ENCODE assay signal across 8 cellular contexts in the genomic region with DNA sequence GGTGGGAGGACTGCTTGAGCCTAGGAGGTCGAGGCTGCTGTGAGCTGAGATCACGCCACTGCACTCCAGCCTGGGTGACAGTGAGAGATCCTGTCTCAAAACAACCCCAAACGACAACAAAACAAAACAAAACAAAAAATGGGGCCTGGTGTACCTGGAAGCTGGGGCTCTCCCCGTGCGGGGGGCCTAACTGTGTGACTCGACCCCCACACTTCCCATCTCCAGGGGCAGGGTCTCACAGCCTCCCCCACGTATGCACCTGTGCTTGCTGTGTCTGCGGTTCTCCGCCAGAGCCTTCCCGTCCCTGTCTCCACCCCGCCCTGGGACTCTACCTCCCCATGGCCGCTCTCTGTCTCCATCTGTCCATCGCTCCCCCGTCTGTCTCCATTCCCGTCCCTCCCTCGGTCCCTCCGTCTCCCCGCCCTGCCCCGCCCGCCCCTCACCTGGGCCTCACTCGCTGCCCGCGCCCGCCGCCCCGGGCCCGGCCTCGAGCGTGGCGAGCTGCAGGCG. TPM values are rescaled to one million over a fixed set of nuclear protein-coding genes. Genes with fewer than 3 reads are reported as not detected.
DNase-seq lines count a peak whose midpoint lies in the region; ATAC-seq and TF ChIP-seq lines count a peak whose summit lies in the region.

No MANE protein-coding gene starts in this region.

- no peaks in the 10 kb centered on the region for H3K36me3 ChIP-seq in kidney epithelial cell (ENCODE audit: control insufficient read depth, insufficient read depth, low read length)
- peaks cover 8 to 20% (median 9%) of the 10 kb centered on the region in 4 donors for H3K36me3 ChIP-seq in upper lobe of left lung

- TF ChIP-seq POLR2A in upper lobe of left lung (IDR thresholded peaks at IDR 0.05) = no peak

- peak overlapping the region in 3 of 4 donors; percentile 71 to 93 (median 73) for H3K27ac ChIP-seq in upper lobe of left lung

- intact Hi-C loops in Right ventricle myocardium superior (cut with DNase I) (loop anchor here (5.0 kb wide), 1 partner anchor 81 kb away; no protein-coding TSS in a partner anchor), left ventricle myocardium superior (cut with micrococcal nuclease) (no loop called here)
- intact Hi-C loops in activated T-helper 2 cell treated with anti-CD3 and anti-CD28 coated beads, Interferon-gamma antibody, Interleukin-2, Interleukin-4, amounts not matched to agents 10 μg/mL and 5 μg/mL and 100 μg/mL, durations not matched to agents 14 hours and 24 hours and 36 hours (cut with micrococcal nuclease) = loop anchor here (10.0 kb wide), 1 partner anchor 221 kb away; a partner anchor contains a TSS

- TF ChIP-seq CTCF in kidney epithelial cell (IDR thresholded peaks at IDR 0.05; ENCODE audit: insufficient read depth, low read length, poor library complexity, severe bottlenecking) = no peak
- TF ChIP-seq CTCF in upper lobe of left lung (IDR thresholded peaks at IDR 0.05) = no peak

- no peaks in the 10 kb centered on the region for H3K9me3 Mint-ChIP-seq in activated T-helper 2 cell treated with anti-CD3 and anti-CD28 coated beads, Interferon-gamma antibody, Interleukin-2, Interleukin-4, amounts not matched to agents 10 μg/mL and 5 μg/mL and 100 μg/mL, durations not matched to agents 14 hours and 24 hours and 36 hours

- H3K4me3 ChIP-seq in kidney epithelial cell (ENCODE audit: low read depth, low read length) (peak overlapping the region; percentile 40), upper lobe of left lung (peak overlapping the region; percentile 47 to 99 (median 85))

- no peak for ATAC-seq in Right ventricle myocardium superior (ENCODE audit: poor library complexity)
- no peak for ATAC-seq in left ventricle myocardium superior
- no peak for ATAC-seq in upper lobe of left lung (ENCODE audit: low FRiP score in 2 of 2)
- no peak for ATAC-seq in HG03108 (IDR thresholded peaks at IDR 0.05; ENCODE audit: unreplicated experiment)
- no peak for ATAC-seq in left lobe of liver

- no peaks in the 10 kb centered on the region for H3K27me3 ChIP-seq in kidney epithelial cell (ENCODE audit: control insufficient read depth, insufficient read depth, low read length)
- H3K27me3 ChIP-seq in upper lobe of left lung = no peaks in the 10 kb centered on the region

- H3K27me3 Mint-ChIP-seq in activated T-helper 2 cell treated with anti-CD3 and anti-CD28 coated beads, Interferon-gamma antibody, Interleukin-2, Interleukin-4, amounts not matched to agents 10 μg/mL and 5 μg/mL and 100 μg/mL, durations not matched to agents 14 hours and 24 hours and 36 hours (ENCODE audit: low read depth) = no peaks in the 10 kb centered on the region

- H3K4me1 Mint-ChIP-seq in activated T-helper 2 cell treated with anti-CD3 and anti-CD28 coated beads, Interferon-gamma antibody, Interleukin-2, Interleukin-4, amounts not matched to agents 10 μg/mL and 5 μg/mL and 100 μg/mL, durations not matched to agents 14 hours and 24 hours and 36 hours (ENCODE audit: low read depth) = peaks cover 37% of the 10 kb centered on the region

- no peak for TF ChIP-seq EP300 in upper lobe of left lung (IDR thresholded peaks at IDR 0.05)

- whole genome bisulfite sequencing in upper lobe of left lung, 2 donors = 14 to 29% methylated on average over 9 to 22 of the region's 31 CpGs

- peaks cover 55% of the 10 kb centered on the region for H3K36me3 Mint-ChIP-seq in activated T-helper 2 cell treated with anti-CD3 and anti-CD28 coated beads, Interferon-gamma antibody, Interleukin-2, Interleukin-4, amounts not matched to agents 10 μg/mL and 5 μg/mL and 100 μg/mL, durations not matched to agents 14 hours and 24 hours and 36 hours (ENCODE audit: low read depth)

- peak overlapping the region; percentile 86 for H3K4me3 Mint-ChIP-seq in activated T-helper 2 cell treated with anti-CD3 and anti-CD28 coated beads, Interferon-gamma antibody, Interleukin-2, Interleukin-4, amounts not matched to agents 10 μg/mL and 5 μg/mL and 100 μg/mL, durations not matched to agents 14 hours and 24 hours and 36 hours (ENCODE audit: low read depth)

- H3K4me1 ChIP-seq in upper lobe of left lung = peaks cover 35 to 42% (median 36%) of the 10 kb centered on the region in 4 donors

- H3K27ac Mint-ChIP-seq in activated T-helper 2 cell treated with anti-CD3 and anti-CD28 coated beads, Interferon-gamma antibody, Interleukin-2, Interleukin-4, amounts not matched to agents 10 μg/mL and 5 μg/mL and 100 μg/mL, durations not matched to agents 14 hours and 24 hours and 36 hours = peak overlapping the region; percentile 90

- DNase-seq in Right ventricle myocardium superior (peak; percentile 40), left ventricle myocardium superior (no peak), kidney epithelial cell (ENCODE audit: low read depth) (no peak), upper lobe of left lung (no peak), left lobe of liver (ENCODE audit: low spot score) (no peak), RPMI8226 (no peak)
- DNase-seq in activated T-helper 2 cell treated with anti-CD3 and anti-CD28 coated beads, Interferon-gamma antibody, Interleukin-2, Interleukin-4, amounts not matched to agents 10 μg/mL and 5 μg/mL and 100 μg/mL, durations not matched to agents 14 hours and 24 hours and 36 hours (ENCODE audit: low spot score) = no peak

- H3K9me3 ChIP-seq in upper lobe of left lung = no peaks in the 10 kb centered on the region

RNA-seq across cellular contexts. Expression of a gene that starts 0.8 kb away (rescaled TPM):
- total RNA-seq in Right ventricle myocardium superior = 1.0 TPM
- total RNA-seq in left ventricle myocardium superior = 0.25 TPM
- total RNA-seq in activated T-helper 2 cell treated with anti-CD3 and anti-CD28 coated beads, Interferon-gamma antibody, Interleukin-2, Interleukin-4, amounts not matched to agents 10 μg/mL and 5 μg/mL and 100 μg/mL, durations not matched to agents 14 hours and 24 hours and 36 hours = 7.9 and 10.5 TPM in 2 replicates
- 1.4 and 4.1 TPM in 2 replicates for total RNA-seq in kidney epithelial cell
- total RNA-seq in upper lobe of left lung = 10 to 100 TPM; 22.0 to 54.6 (median 36.0) TPM
- 26.6 TPM for total RNA-seq in left lobe of liver

RNA-seq across cellular contexts. Expression of a gene that starts 2.4 kb away (rescaled TPM):
- 569 TPM for total RNA-seq in Right ventricle myocardium superior
- total RNA-seq in left ventricle myocardium superior = 557 TPM
- total RNA-seq in activated T-helper 2 cell treated with anti-CD3 and anti-CD28 coated beads, Interferon-gamma antibody, Interleukin-2, Interleukin-4, amounts not matched to agents 10 μg/mL and 5 μg/mL and 100 μg/mL, durations not matched to agents 14 hours and 24 hours and 36 hours = 2,206 and 2,207 TPM in 2 replicates
- 630 and 742 TPM in 2 replicates for total RNA-seq in kidney epithelial cell
- total RNA-seq in upper lobe of left lung = 1,000 to 10,000 TPM in 2 of 6 donors, 100 to 1,000 TPM in 4; 308 to 1,892 (median 534) TPM
- 515 TPM for total RNA-seq in left lobe of liver

RNA-seq across cellular contexts. Expression of a gene that starts 6.7 kb away (rescaled TPM):
- total RNA-seq in Right ventricle myocardium superior (not detected), left ventricle myocardium superior (not detected), kidney epithelial cell (not detected in 2 replicates), upper lobe of left lung (10 to 100 TPM in 4 of 6 donors, 1 to 10 TPM in 1, under 1 TPM in 1; 0.92 to 48.6 (median 20.9) TPM), left lobe of liver (not detected)
- not detected in 2 replicates for total RNA-seq in activated T-helper 2 cell treated with anti-CD3 and anti-CD28 coated beads, Interferon-gamma antibody, Interleukin-2, Interleukin-4, amounts not matched to agents 10 μg/mL and 5 μg/mL and 100 μg/mL, durations not matched to agents 14 hours and 24 hours and 36 hours

RNA-seq across cellular contexts. Expression of a gene that starts 13.1 kb away (rescaled TPM):
- not detected for total RNA-seq in Right ventricle myocardium superior
- total RNA-seq in left ventricle myocardium superior = not detected
- total RNA-seq in activated T-helper 2 cell treated with anti-CD3 and anti-CD28 coated beads, Interferon-gamma antibody, Interleukin-2, Interleukin-4, amounts not matched to agents 10 μg/mL and 5 μg/mL and 100 μg/mL, durations not matched to agents 14 hours and 24 hours and 36 hours = 0.25 and 0.32 TPM in 2 replicates
- 32.1 and 38.7 TPM in 2 replicates for total RNA-seq in kidney epithelial cell
- under 1 TPM in 2 of 6 donors, not detected in 4; 0.20 to 0.34 TPM for total RNA-seq in upper lobe of left lung
- not detected for total RNA-seq in left lobe of liver

RNA-seq across cellular contexts. Expression of a gene that starts 20.3 kb away (rescaled TPM):
- not detected for total RNA-seq in Right ventricle myocardium superior
- not detected for total RNA-seq in left ventricle myocardium superior
- not detected in 2 replicates for total RNA-seq in activated T-helper 2 cell treated with anti-CD3 and anti-CD28 coated beads, Interferon-gamma antibody, Interleukin-2, Interleukin-4, amounts not matched to agents 10 μg/mL and 5 μg/mL and 100 μg/mL, durations not matched to agents 14 hours and 24 hours and 36 hours
- total RNA-seq in kidney epithelial cell = 0.07 TPM in 1 of 2 replicates, not detected in the other
- not detected for total RNA-seq in upper lobe of left lung
- total RNA-seq in left lobe of liver = not detected
